Comparison of ENCODE assay signal across 11 cellular contexts in genomic region chr2:216474925-216475670, GRCh38. TPM values are rescaled to one million over a fixed set of nuclear protein-coding genes. Genes with fewer than 3 reads are reported as not detected.
DNase-seq lines count a peak whose midpoint lies in the region; ATAC-seq and TF ChIP-seq lines count a peak whose summit lies in the region.
"Had no signal": no experiment of that assay in that cellular context is flagged by ENCODE, and none has a peak within 500 bp of the region (broad histone marks: within the 10 kb centered on the region; RNA-seq: fewer than 3 reads in every experiment).

No MANE protein-coding gene starts in this region.

- H4K8ac ChIP-seq in mesenchymal stem cell (ENCODE audit: low read length), result no peak overlapping the region

- H3K79me1 ChIP-seq in mesenchymal stem cell (replicated peaks; ENCODE audit: low read length, poor library complexity, severe bottlenecking), result no peaks in the 10 kb centered on the region

- no peak overlapping the region for H2BK5ac ChIP-seq in mesenchymal stem cell (ENCODE audit: low read depth, low read length, poor library complexity, severe bottlenecking)

- H2BK15ac ChIP-seq in mesenchymal stem cell (ENCODE audit: low read depth, poor library complexity, severe bottlenecking), result no peak overlapping the region

- no peak overlapping the region for H3K27ac ChIP-seq in mesenchymal stem cell (ENCODE audit: low read length, poor library complexity, severe bottlenecking)

- H3K9me3 ChIP-seq in mesenchymal stem cell (ENCODE audit: control insufficient read depth, low read length) (no peaks in the 10 kb centered on the region), mucosa of descending colon (no peaks in the 10 kb centered on the region)
- H3K9me3 ChIP-seq: heart right ventricle had no signal

- peak; percentile 56 for DNase-seq in NOMO-1 treated with dmso at 0.1 percent for 144 hours (lab: John Stamatoyannopoulos, UW; ENCODE audit: unreplicated experiment)
- no peak for DNase-seq in mesenchymal stem cell
- DNase-seq in erythroblast (lab: John Stamatoyannopoulos, UW), result no peak
- no peak for DNase-seq in mucosa of descending colon
- DNase-seq in amniotic stem cell (lab: John Stamatoyannopoulos, UW), result no peak
- no peak for DNase-seq in NCI-H748 (lab: John Stamatoyannopoulos, UW; ENCODE audit: unreplicated experiment)
- DNase-seq: heart right ventricle, NCI-H526 treated with DMSO at 0.1 percent for 48 hours, retina had no signal

- H3K4me1 ChIP-seq in mesenchymal stem cell (ENCODE audit: control insufficient read depth, insufficient read depth, low read depth, low read length), result peaks cover 4% of the 10 kb centered on the region
- no peaks in the 10 kb centered on the region for H3K4me1 ChIP-seq in mucosa of descending colon (ENCODE audit: low read depth)

- H3K4me3 ChIP-seq in mesenchymal stem cell (ENCODE audit: insufficient read depth in 1 of 2, low read depth in 1 of 2, low read length in 2 of 2) (peak overlapping the region in 1 of 2 experiments; percentile 34), mucosa of descending colon (no peak overlapping the region)
- H3K4me3 ChIP-seq: heart right ventricle had no signal

- 93% methylated on average over 10 of the region's 12 CpGs for WGBS in mesenchymal stem cell

- no peak overlapping the region for H2BK12ac ChIP-seq in mesenchymal stem cell (ENCODE audit: low read length in 2 of 2)

- no peak overlapping the region for H2AK5ac ChIP-seq in mesenchymal stem cell (ENCODE audit: low read length, severe bottlenecking)

- TF ChIP-seq POLR2A in erythroblast (IDR thresholded peaks at IDR 0.05; ENCODE audit: low read length), result no peak

- H3K9ac ChIP-seq in mesenchymal stem cell (ENCODE audit: low read length), result no peak overlapping the region

- H2BK120ac ChIP-seq in mesenchymal stem cell (ENCODE audit: low read depth, low read length), result no peak overlapping the region

- intact Hi-C loops in mucosa of descending colon (cut with DNase I, micrococcal nuclease), result no loop called here

- no peak overlapping the region for H2AFZ ChIP-seq in mesenchymal stem cell (ENCODE audit: low read depth, low read length)

- H3K27me3 ChIP-seq in mesenchymal stem cell (ENCODE audit: control insufficient read depth in 1 of 2, insufficient read depth in 1 of 2, low read length in 2 of 2), result no peaks in the 10 kb centered on the region
- H3K27me3 ChIP-seq: heart right ventricle had no signal

- no peak overlapping the region for H3K23ac ChIP-seq in mesenchymal stem cell (ENCODE audit: low read length in 2 of 2)

- TF ChIP-seq CTCF in mucosa of descending colon (IDR thresholded peaks at IDR 0.05), result no peak

- H3K36me3 ChIP-seq in mesenchymal stem cell (ENCODE audit: control insufficient read depth in 1 of 2, insufficient read depth in 2 of 2, low read depth in 1 of 2, low read length in 2 of 2) (peaks cover 33 to 63% of the 10 kb centered on the region in 2 experiments), mucosa of descending colon (ENCODE audit: low read depth) (no peaks in the 10 kb centered on the region)

- H3K14ac ChIP-seq in mesenchymal stem cell (ENCODE audit: low read length in 2 of 2), result no peak overlapping the region

- H3K18ac ChIP-seq in mesenchymal stem cell (ENCODE audit: low read depth in 1 of 2, low read length in 2 of 2), result no peak overlapping the region

- H3K4ac ChIP-seq in mesenchymal stem cell (ENCODE audit: low read depth in 1 of 2, low read length in 2 of 2), result no peak overlapping the region

- H4K91ac ChIP-seq in mesenchymal stem cell (ENCODE audit: low read length), result peak overlapping the region; percentile 66

- ATAC-seq in GM18907 (IDR thresholded peaks at IDR 0.05; ENCODE audit: unreplicated experiment) (peak; percentile 84), HG02642 (IDR thresholded peaks at IDR 0.05; ENCODE audit: poor library complexity, unreplicated experiment) (peak; percentile 83), mucosa of descending colon (no peak)

- H3K4me2 ChIP-seq in mesenchymal stem cell (ENCODE audit: low read length, poor library complexity, severe bottlenecking), result no peak overlapping the region

RNA-seq across cellular contexts. Expression of gene RPL37A, which starts 23.5 kb away (rescaled TPM):
- 9,229 TPM for polyA plus RNA-seq in mesenchymal stem cell (2013, experiment 1 of 2)
- polyA plus RNA-seq in mesenchymal stem cell (2013, experiment 2 of 2), result 8,918 TPM
- total RNA-seq in mucosa of descending colon, result 1,000 to 10,000 TPM; 1,908 to 2,059 (median 1,949) TPM
